In genomic region chr17:65231662-65232335, GRCh38 we compare ENCODE assay signal across 8 cellular contexts.
A peak's percentile ranks its signal among the peaks of the same experiment; 100 is the strongest.
DNase-seq lines count a peak whose midpoint lies in the region; ATAC-seq, FAIRE-seq and TF ChIP-seq lines count a peak whose summit lies in the region.

No MANE protein-coding gene starts in this region.

- peaks cover 6 to 7% of the 10 kb centered on the region in 2 experiments; a peak in 4 of 5 replicates for H3K9me3 Mint-ChIP-seq in H9
- no peaks in the 10 kb centered on the region for H3K9me3 Mint-ChIP-seq in effector memory CD8-positive, alpha-beta T cell
- H3K9me3 Mint-ChIP-seq in stimulated activated naive CD8-positive, alpha-beta T cell treated with anti-CD3 and anti-CD28 coated beads, Interleukin-15, amount 100 ng/mL, for 72 hours, result peaks cover 0 to 4% of the 10 kb centered on the region in 2 donors

- H3K27me3 ChIP-seq in H9 (ENCODE audit: insufficient read depth, low read length) (no peaks in the 10 kb centered on the region), mesendoderm (ENCODE audit: insufficient read depth, low read length, poor library complexity) (no peaks in the 10 kb centered on the region)

- H3K23ac ChIP-seq in H9 (ENCODE audit: insufficient read length, low read depth, low read length) (no peak overlapping the region), mesendoderm (ENCODE audit: low read length) (no peak overlapping the region)

- TF ChIP-seq CTCF in D721Med (IDR thresholded peaks at IDR 0.05; ENCODE audit: insufficient read depth, missing control alignments) (peak; percentile 79), H9 (conservative IDR thresholded peaks at IDR 0.05) (peak; percentile 84), VCaP (conservative IDR thresholded peaks at IDR 0.05) (peak; percentile 75), coronary artery (IDR thresholded peaks at IDR 0.05) (no peak)

- H3K4me2 ChIP-seq in H9 (ENCODE audit: insufficient read depth, insufficient read length, low read length) (no peak overlapping the region), mesendoderm (ENCODE audit: low read length) (no peak overlapping the region)

- H3K4me1 ChIP-seq in H9 (ENCODE audit: insufficient read depth, low read length) (no peaks in the 10 kb centered on the region), mesendoderm (ENCODE audit: control insufficient read depth, low read depth, low read length) (peaks cover 10% of the 10 kb centered on the region)

- H2BK15ac ChIP-seq in H9 (ENCODE audit: low read depth, low read length), result no peak overlapping the region
- H2BK15ac ChIP-seq in mesendoderm (replicated peaks; ENCODE audit: low read depth), result no peak overlapping the region

- no peak overlapping the region for H3K9ac ChIP-seq in H9 (ENCODE audit: extremely low read depth, insufficient read length, low read length)
- H3K9ac ChIP-seq in mesendoderm (ENCODE audit: low read length), result no peak overlapping the region

- H2BK12ac ChIP-seq in H9 (ENCODE audit: insufficient read length, low read depth, low read length), result no peak overlapping the region

- no peak overlapping the region for H2BK20ac ChIP-seq in H9 (ENCODE audit: low read depth, low read length, poor library complexity, severe bottlenecking)

- H3K14ac ChIP-seq in H9 (ENCODE audit: insufficient read depth, low read length), result no peak overlapping the region

- no peaks in the 10 kb centered on the region for H3K23me2 ChIP-seq in H9 (ENCODE audit: insufficient read length, low read depth, low read length, poor library complexity, severe bottlenecking)

- no peak overlapping the region for H3K4me3 Mint-ChIP-seq in H9
- H3K4me3 Mint-ChIP-seq in effector memory CD8-positive, alpha-beta T cell, result no peak overlapping the region
- no peak overlapping the region for H3K4me3 Mint-ChIP-seq in stimulated activated naive CD8-positive, alpha-beta T cell treated with anti-CD3 and anti-CD28 coated beads, Interleukin-15, amount 100 ng/mL, for 72 hours

- no peaks in the 10 kb centered on the region for H3K79me1 ChIP-seq in H9 (ENCODE audit: insufficient read depth, low read depth, low read length, poor library complexity, severe bottlenecking)
- no peaks in the 10 kb centered on the region for H3K79me1 ChIP-seq in mesendoderm (ENCODE audit: low read length)

- H2BK120ac ChIP-seq in H9 (ENCODE audit: low read depth, low read length, poor library complexity, severe bottlenecking), result no peak overlapping the region
- no peak overlapping the region for H2BK120ac ChIP-seq in mesendoderm (ENCODE audit: low read depth, low read length)

- H3K27ac ChIP-seq in H9 (ENCODE audit: insufficient read length, low read depth, low read length), result no peak overlapping the region
- no peak overlapping the region for H3K27ac ChIP-seq in VCaP
- H3K27ac ChIP-seq in mesendoderm (ENCODE audit: low read depth, low read length), result no peak overlapping the region
- H3K27ac ChIP-seq in coronary artery, result no peak overlapping the region

- H3K18ac ChIP-seq in H9 (ENCODE audit: insufficient read length, low read depth, low read length) (no peak overlapping the region), mesendoderm (ENCODE audit: low read length) (no peak overlapping the region)

- H3K56ac ChIP-seq in H9 (ENCODE audit: insufficient read length, low read depth, low read length), result no peak overlapping the region
- no peak overlapping the region for H3K56ac ChIP-seq in mesendoderm (ENCODE audit: low read length)

- H2AK5ac ChIP-seq in H9 (ENCODE audit: insufficient read length, low read length), result no peak overlapping the region
- H2AK5ac ChIP-seq in mesendoderm (ENCODE audit: low read length), result no peak overlapping the region

- no peaks in the 10 kb centered on the region for H3K9me3 ChIP-seq in H9 (ENCODE audit: control insufficient read depth, low read depth, low read length)

- H3K4me3 ChIP-seq in mesendoderm (ENCODE audit: low read length) (no peak overlapping the region), coronary artery (no peak overlapping the region)

- H3T11ph ChIP-seq in H9 (ENCODE audit: low read length), result no peak overlapping the region

- no peak overlapping the region for H4K91ac ChIP-seq in H9 (ENCODE audit: insufficient read length, low read depth, low read length)

- no peaks in the 10 kb centered on the region for H3K36me3 ChIP-seq in mesendoderm (ENCODE audit: control insufficient read depth, insufficient read depth, low read length)

- WGBS in H9 (ENCODE audit: extremely low coverage, insufficient read length, low lambda C conversion rate), result no CpG with 5 or more reads among the region's 8 CpGs
- WGBS in mesendoderm (ENCODE audit: extremely low coverage, insufficient coverage, low lambda C conversion rate), result no CpG with 5 or more reads among the region's 8 CpGs

- H4K5ac ChIP-seq in H9 (ENCODE audit: insufficient read length, low read depth, low read length) (no peak overlapping the region), mesendoderm (ENCODE audit: low read length) (no peak overlapping the region)

- peaks cover 0 to 3% (median 1%) of the 10 kb centered on the region in 3 experiments; a peak in 1 of 7 replicates for H3K36me3 Mint-ChIP-seq in H9 (ENCODE audit: insufficient read depth in 1 of 3, low read depth in 3 of 3)
- peaks cover 5% of the 10 kb centered on the region for H3K36me3 Mint-ChIP-seq in effector memory CD8-positive, alpha-beta T cell (ENCODE audit: insufficient read depth)

- H2AFZ ChIP-seq in H9 (ENCODE audit: low read length), result peak overlapping the region; percentile 86

- H3K79me2 ChIP-seq in H9 (ENCODE audit: insufficient read depth, low read length), result no peaks in the 10 kb centered on the region
- H3K79me2 ChIP-seq in mesendoderm (ENCODE audit: control insufficient read depth, insufficient read depth, low read length), result no peaks in the 10 kb centered on the region

- no peaks in the 10 kb centered on the region for H4K20me1 ChIP-seq in H9 (ENCODE audit: control insufficient read depth, insufficient read depth, insufficient read length)

- DNase-seq in D721Med (ENCODE audit: insufficient read length, low spot score) (peak; percentile 70), H9 (peak; percentile 89), NCI-H2171 treated with DMSO at 0.1 percent for 48 hours (lab: John Stamatoyannopoulos, UW) (peak; percentile 66), mesendoderm (peak; percentile 90), coronary artery (ENCODE audit: low spot score) (no peak)
- DNase-seq in effector memory CD8-positive, alpha-beta T cell, result peak; percentile 27 to 34 (median 31)
- peak; percentile 50 to 59 for DNase-seq in stimulated activated naive CD8-positive, alpha-beta T cell treated with anti-CD3 and anti-CD28 coated beads, Interleukin-15, amount 100 ng/mL, for 72 hours

- H3K27me3 Mint-ChIP-seq in H9 (ENCODE audit: low read depth), result no peaks in the 10 kb centered on the region; the same call in 1 of the 2 replicates
- no peaks in the 10 kb centered on the region for H3K27me3 Mint-ChIP-seq in effector memory CD8-positive, alpha-beta T cell
- H3K27me3 Mint-ChIP-seq in stimulated activated naive CD8-positive, alpha-beta T cell treated with anti-CD3 and anti-CD28 coated beads, Interleukin-15, amount 100 ng/mL, for 72 hours, result peaks cover 38% of the 10 kb centered on the region

- ATAC-seq in effector memory CD8-positive, alpha-beta T cell (replicated peaks), result no peak
- ATAC-seq in stimulated activated naive CD8-positive, alpha-beta T cell treated with anti-CD3 and anti-CD28 coated beads, Interleukin-15, amount 100 ng/mL, for 72 hours, result peak; percentile 26

- no peak for FAIRE-seq in D721Med (lab: Jason Lieb, UNC)

- H3K27ac Mint-ChIP-seq in H9, result no peak overlapping the region
- H3K27ac Mint-ChIP-seq in effector memory CD8-positive, alpha-beta T cell, result peak overlapping the region in 1 of 2 donors; percentile 80
- no peak overlapping the region for H3K27ac Mint-ChIP-seq in stimulated activated naive CD8-positive, alpha-beta T cell treated with anti-CD3 and anti-CD28 coated beads, Interleukin-15, amount 100 ng/mL, for 72 hours

- no peak overlapping the region for H4K8ac ChIP-seq in H9 (replicated peaks; ENCODE audit: insufficient read length, low read depth, low read length)
- no peak overlapping the region for H4K8ac ChIP-seq in mesendoderm (ENCODE audit: low read depth, low read length)

- H2BK5ac ChIP-seq in H9 (ENCODE audit: insufficient read length, low read length), result no peak overlapping the region
- H2BK5ac ChIP-seq in mesendoderm (ENCODE audit: low read length), result no peak overlapping the region

- H3K4me1 Mint-ChIP-seq in H9, result peaks cover 12 to 15% of the 10 kb centered on the region in 2 experiments; a peak in 3 of 4 replicates
- peaks cover 27 to 34% of the 10 kb centered on the region in 2 donors for H3K4me1 Mint-ChIP-seq in effector memory CD8-positive, alpha-beta T cell (ENCODE audit: low read depth in 2 of 2)
- H3K4me1 Mint-ChIP-seq in stimulated activated naive CD8-positive, alpha-beta T cell treated with anti-CD3 and anti-CD28 coated beads, Interleukin-15, amount 100 ng/mL, for 72 hours, result peaks cover 41% of the 10 kb centered on the region

- H3K4ac ChIP-seq in H9 (ENCODE audit: low read depth, low read length) (no peak overlapping the region), mesendoderm (ENCODE audit: low read depth, low read length) (no peak overlapping the region)
